ENCODE assay signal across 13 cellular contexts in the genomic region with DNA sequence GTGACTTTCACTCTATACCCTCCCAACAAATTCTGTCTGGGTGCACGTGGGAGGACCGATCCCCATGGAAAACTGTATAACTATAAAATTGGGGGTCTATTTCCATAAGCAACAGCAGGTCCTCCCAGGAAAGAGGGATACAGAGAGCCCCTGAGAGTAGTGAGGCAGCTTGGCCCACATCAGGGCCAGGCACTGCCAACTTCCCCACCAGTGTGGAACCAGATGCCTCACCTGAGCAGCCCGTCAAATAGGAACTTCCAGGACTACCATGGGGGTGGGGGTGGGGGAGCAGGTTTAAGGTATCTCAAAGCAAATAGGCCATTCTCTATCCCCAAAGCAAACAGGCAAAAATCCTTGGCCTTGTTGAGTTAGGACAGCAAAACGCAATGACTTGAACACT. TPM values are rescaled to one million over a fixed set of nuclear protein-coding genes. Genes with fewer than 3 reads are reported as not detected.
DNase-seq lines count a peak whose midpoint lies in the region; ATAC-seq and TF ChIP-seq lines count a peak whose summit lies in the region.
"Had no signal": no experiment of that assay in that cellular context is flagged by ENCODE, and none has a peak within 500 bp of the region (broad histone marks: within the 10 kb centered on the region; RNA-seq: fewer than 3 reads in every experiment).

No MANE protein-coding gene starts in this region.

- POLR2A ChIA-PET in A673 (lab: Charles Lee; ENCODE audit: low non-redundant PET) = no interaction called here
- POLR2A ChIA-PET in CD4-positive, alpha-beta T cell (lab: Charles Lee) = no interaction called here

- no peaks in the 10 kb centered on the region for H3K9me3 Mint-ChIP-seq in CD4-positive, alpha-beta T cell
- H3K9me3 Mint-ChIP-seq: immature natural killer cell had no signal

- peaks cover 11% of the 10 kb centered on the region for H3K4me1 Mint-ChIP-seq in CD4-positive, alpha-beta T cell (ENCODE audit: low read depth)

- CTCF ChIA-PET in A673 (lab: Charles Lee) = no interaction called here
- CTCF ChIA-PET in CD4-positive, alpha-beta T cell (lab: Charles Lee) = no interaction called here

- no peaks in the 10 kb centered on the region for H3K27me3 Mint-ChIP-seq in CD4-positive, alpha-beta T cell

- ATAC-seq in heart right ventricle = no peak
- ATAC-seq in CD4-positive, alpha-beta T cell (ENCODE audit: poor library complexity) = no peak
- no peak for ATAC-seq in GM21515 (IDR thresholded peaks at IDR 0.05; ENCODE audit: unreplicated experiment)
- ATAC-seq: right lobe of liver had no signal

- no peaks in the 10 kb centered on the region for H3K27me3 ChIP-seq in A673 (replicated peaks; ENCODE audit: insufficient read depth, low read depth, low read length, poor library complexity)
- no peaks in the 10 kb centered on the region for H3K27me3 ChIP-seq in adipocyte (replicated peaks; ENCODE audit: control insufficient read depth, insufficient read depth, low read length)
- no peaks in the 10 kb centered on the region for H3K27me3 ChIP-seq in heart right ventricle
- no peaks in the 10 kb centered on the region for H3K27me3 ChIP-seq in CD4-positive, alpha-beta T cell (ENCODE audit: control insufficient read depth, insufficient read depth, low read length)
- H3K27me3 ChIP-seq: MG63, right lobe of liver, stomach had no signal

- H3K36me3 Mint-ChIP-seq in CD4-positive, alpha-beta T cell (ENCODE audit: low read depth) = no peaks in the 10 kb centered on the region
- H3K36me3 Mint-ChIP-seq: immature natural killer cell had no signal

- no peak overlapping the region for H3K4me3 ChIP-seq in A673 (ENCODE audit: low read depth, low read length, poor library complexity, severe bottlenecking)
- no peak overlapping the region for H3K4me3 ChIP-seq in adipocyte (ENCODE audit: low read length)
- no peak overlapping the region for H3K4me3 ChIP-seq in heart right ventricle
- H3K4me3 ChIP-seq: MG63, right lobe of liver, stomach had no signal

- H3K9ac ChIP-seq in adipocyte (ENCODE audit: low read length) = peak overlapping the region; percentile 65

- H3K27ac Mint-ChIP-seq in CD4-positive, alpha-beta T cell = no peak overlapping the region

- H3K27ac ChIP-seq in A673 (ENCODE audit: low read depth, low read length, poor library complexity, severe bottlenecking) (peak overlapping the region; percentile 16), heart right ventricle (peak overlapping the region in 8 of 10 donors; percentile 5 to 77 (median 66))
- H3K27ac ChIP-seq in CD4-positive, alpha-beta T cell (ENCODE audit: low read depth, low read length) = no peak overlapping the region
- H3K27ac ChIP-seq: right lobe of liver had no signal

- H3K4me1 ChIP-seq in A673 (ENCODE audit: insufficient read depth, low read length, poor library complexity, severe bottlenecking) (no peaks in the 10 kb centered on the region), adipocyte (ENCODE audit: control insufficient read depth, insufficient read depth, low read length) (peaks cover 48% of the 10 kb centered on the region), heart right ventricle (peaks cover 15 to 71% (median 57%) of the 10 kb centered on the region in 9 donors)

- H3K36me3 ChIP-seq in A673 (ENCODE audit: insufficient read depth, low read length, poor library complexity, severe bottlenecking) = no peaks in the 10 kb centered on the region
- no peaks in the 10 kb centered on the region for H3K36me3 ChIP-seq in adipocyte (ENCODE audit: control insufficient read depth, insufficient read depth, low read length, severe bottlenecking)
- no peaks in the 10 kb centered on the region for H3K36me3 ChIP-seq in heart right ventricle
- H3K36me3 ChIP-seq: MG63, right lobe of liver, stomach had no signal

- TF ChIP-seq CTCF in A673 (conservative IDR thresholded peaks at IDR 0.05; ENCODE audit: low read depth, low read length) (no peak), heart right ventricle (IDR thresholded peaks at IDR 0.05) (no peak)
- TF ChIP-seq CTCF in CD4-positive, alpha-beta T cell (IDR thresholded peaks at IDR 0.05) = no peak

- DNase-seq in A673 (ENCODE audit: low spot score) (no peak), adipocyte (ENCODE audit: low read depth) (no peak), heart right ventricle (no peak), posterior vena cava (ENCODE audit: low spot score) (peak; percentile 50), SIG-M5 (lab: John Stamatoyannopoulos, UW) (no peak), NCI-H446 (lab: John Stamatoyannopoulos, UW) (no peak)
- no peak for DNase-seq in CD4-positive, alpha-beta T cell
- DNase-seq: activated CD4-positive, CD25-positive, alpha-beta regulatory T cell; immature natural killer cell; stomach had no signal

- H3K9me3 ChIP-seq in A673 (ENCODE audit: low read depth, low read length, poor library complexity, severe bottlenecking) (no peaks in the 10 kb centered on the region), adipocyte (ENCODE audit: control insufficient read depth, low read length) (no peaks in the 10 kb centered on the region), heart right ventricle (no peaks in the 10 kb centered on the region)
- H3K9me3 ChIP-seq in CD4-positive, alpha-beta T cell (ENCODE audit: control insufficient read depth, low read length) = no peaks in the 10 kb centered on the region
- H3K9me3 ChIP-seq: MG63, right lobe of liver, stomach had no signal

- intact Hi-C loops in A673 (cut with micrococcal nuclease; ENCODE audit: unreplicated experiment) = no loop called here
- intact Hi-C loops in heart right ventricle (cut with DNase I) = loop anchor here in 1 of 10 donors (1.0 kb wide), 1 partner anchor 18 kb away; no protein-coding TSS in a partner anchor
- intact Hi-C loops in posterior vena cava (cut with DNase I) = loop anchor here in 1 of 2 donors (5.0 kb wide), 1 partner anchor 748 kb away; the partner anchor contains the start of gene MUSTN1
- intact Hi-C loops in CD4-positive, alpha-beta T cell (cut with DNase I, micrococcal nuclease) = no loop called here

- BruUV-seq in A673 (replicated peaks; lab: Mats Ljungman, UMichigan) = no TSS peak

- H3K4me3 Mint-ChIP-seq in CD4-positive, alpha-beta T cell = no peak overlapping the region
- H3K4me3 Mint-ChIP-seq: immature natural killer cell had no signal

- WGBS in heart right ventricle, 2 donors = 87 to 94% methylated on average over 4 of the region's 4 CpGs

RNA-seq across cellular contexts. Expression of gene DUSP7, which starts 33.3 kb away (rescaled TPM):
- total RNA-seq in A673 (2021) = 17.2 and 20.1 TPM in 2 replicates
- total RNA-seq in heart right ventricle = 10 to 100 TPM; 11.3 to 29.7 (median 15.8) TPM
- polyA plus RNA-seq in heart right ventricle = 10 to 100 TPM; 10.4 to 19.2 TPM
- total RNA-seq in posterior vena cava = 10 to 100 TPM; 29.9 to 36.4 TPM
- total RNA-seq in CD4-positive, alpha-beta T cell = 1 to 10 TPM; 4.8 to 5.2 TPM
